Comparison of ENCODE assay signal across 23 cellular contexts in genomic region chr20:13131688-13132087, GRCh38.
"Had no signal": no experiment of that assay in that cellular context is flagged by ENCODE, and none has a peak within 500 bp of the region (broad histone marks: within the 10 kb centered on the region; RNA-seq: fewer than 3 reads in every experiment).

No MANE protein-coding gene starts in this region.

- DNase-seq: activated CD4-positive, alpha-beta T cell treated with anti-CD3 and anti-CD28 coated beads for 4 hours; activated CD4-positive, alpha-beta T cell treated with anti-CD3 and anti-CD28 coated beads, Interleukin-2, amount 50 U/mL, for 48 hours; activated CD4-positive, CD25-positive, alpha-beta regulatory T cell; activated effector memory CD4-positive, alpha-beta T cell treated with Interleukin-2 at 50 U/mL for 16 hours; activated naive CD4-positive, alpha-beta T cell treated with anti-CD3 and anti-CD28 coated beads for 36 hours; activated naive CD8-positive, alpha-beta T cell treated with anti-CD3 and anti-CD28 coated beads, Interleukin-2, amount 10 ng/mL, durations not matched to agents 7 days and 5 days; activated T-cell treated with anti-CD3 and anti-CD28 coated beads, Interleukin-2, amount 50 U/mL, for 48 hours; amniotic stem cell; dorsolateral prefrontal cortex; effector memory CD8-positive, alpha-beta T cell; foreskin melanocyte; glutamatergic neuron; left ventricle myocardium inferior; mammary epithelial cell; naive thymus-derived CD4-positive, alpha-beta T cell; spleen; stimulated activated CD4-positive, alpha-beta T cell treated with anti-CD3 and anti-CD28 coated beads, Interleukin-4, amount 100 ng/mL, for 1 hour; stimulated activated naive CD4-positive, alpha-beta T cell treated with Interleukin-2 at 50 U/mL for 16 hours had no signal

- H3K9me3 ChIP-seq: thoracic aorta, vagina had no signal

- H3K9ac ChIP-seq: neural progenitor cell had no signal

- H3K4me3 ChIP-seq: breast epithelium, dorsolateral prefrontal cortex, left ventricle myocardium inferior, neural progenitor cell, spleen, thoracic aorta, vagina had no signal

- H3K4me1 ChIP-seq: breast epithelium, left ventricle myocardium inferior, neural progenitor cell, spleen, vagina had no signal

- H3K27me3 ChIP-seq: breast epithelium, neural progenitor cell, spleen, vagina had no signal

- H3K36me3 ChIP-seq: breast epithelium, neural progenitor cell, spleen had no signal

- ATAC-seq: effector memory CD8-positive, alpha-beta T cell; esophagus mucosa had no signal

- H2AFZ ChIP-seq: neural progenitor cell had no signal

- H3K4me2 ChIP-seq: neural progenitor cell had no signal

- H3K27ac ChIP-seq: breast epithelium, dorsolateral prefrontal cortex, left ventricle myocardium inferior, neural progenitor cell, spleen, thoracic aorta, vagina had no signal
